In genomic region chr21:43744725-43745124, GRCh38 we compare ENCODE assay signal across 20 cellular contexts. TPM values are rescaled to one million over a fixed set of nuclear protein-coding genes. Genes with fewer than 3 reads are reported as not detected.
DNase-seq lines count a peak whose midpoint lies in the region; ATAC-seq and TF ChIP-seq lines count a peak whose summit lies in the region.
"Had no signal": no experiment of that assay in that cellular context is flagged by ENCODE, and none has a peak within 500 bp of the region (broad histone marks: within the 10 kb centered on the region; RNA-seq: fewer than 3 reads in every experiment).

No MANE protein-coding gene starts in this region.

- CTCF ChIA-PET in RWPE1 (lab: Yijun Ruan, JAX): no interaction called here

- DNase-seq in T-helper 1 cell (no peak), H9 (no peak), RWPE1 (ENCODE audit: low spot score) (no peak), endothelial cell (ENCODE audit: low spot score) (no peak), spleen (no peak)
- DNase-seq in stimulated activated CD4-positive, alpha-beta T cell treated with anti-CD3 and anti-CD28 coated beads, Interleukin-1b, Interleukin-23, amount 100 ng/mL, for 48 hours: no peak
- DNase-seq: AML-193; CD4-positive, alpha-beta T cell; DMS79 treated with DMSO at 0.1 percent for 48 hours; GF-D8; GOT3; H7; IMR-90; KBM-7 had no signal

- H4K5ac ChIP-seq in H9 (ENCODE audit: insufficient read length, low read depth, low read length): no peak overlapping the region

- no peaks in the 10 kb centered on the region for H3K79me1 ChIP-seq in H9 (ENCODE audit: insufficient read depth, low read depth, low read length, poor library complexity, severe bottlenecking)

- no peak overlapping the region for H4K91ac ChIP-seq in H9 (ENCODE audit: insufficient read length, low read depth, low read length)

- no peak for ATAC-seq in GM19351 (IDR thresholded peaks at IDR 0.05; ENCODE audit: unreplicated experiment)
- ATAC-seq: A549 had no signal

- H3K9me3 Mint-ChIP-seq in T-helper 1 cell treated with Interleukin-12 subunit alpha and Interleukin-12 subunit beta and Interleukin-4 antibody, amounts not matched to agents 30 μg/mL and 1 μg/mL, for 36 hours: no peaks in the 10 kb centered on the region
- H3K9me3 Mint-ChIP-seq in H9: no peaks in the 10 kb centered on the region
- H3K9me3 Mint-ChIP-seq in endothelial cell (ENCODE audit: unreplicated experiment): no peaks in the 10 kb centered on the region
- H3K9me3 Mint-ChIP-seq: CD4-positive, alpha-beta T cell had no signal

- no peaks in the 10 kb centered on the region for H3K79me2 ChIP-seq in H9 (ENCODE audit: insufficient read depth, low read length)

- H3K23me2 ChIP-seq in H9 (ENCODE audit: insufficient read length, low read depth, low read length, poor library complexity, severe bottlenecking): no peaks in the 10 kb centered on the region

- no CpG with 5 or more reads among the region's 18 CpGs for WGBS in H9 (ENCODE audit: extremely low coverage, insufficient read length, low lambda C conversion rate)
- WGBS in spleen, 5 donors: 96 to 98% (median 97%) methylated on average over 18 of the region's 18 CpGs

- H2AK5ac ChIP-seq in H9 (ENCODE audit: insufficient read length, low read length): no peak overlapping the region

- H3K14ac ChIP-seq in H9 (ENCODE audit: insufficient read depth, low read length): no peak overlapping the region

- peaks cover 3% of the 10 kb centered on the region for H3K4me1 Mint-ChIP-seq in T-helper 1 cell treated with Interleukin-12 subunit alpha and Interleukin-12 subunit beta and Interleukin-4 antibody, amounts not matched to agents 30 μg/mL and 1 μg/mL, for 36 hours (ENCODE audit: low read depth)
- peaks cover 9 to 11% of the 10 kb centered on the region in 2 experiments for H3K4me1 Mint-ChIP-seq in H9
- no peaks in the 10 kb centered on the region for H3K4me1 Mint-ChIP-seq in endothelial cell (ENCODE audit: unreplicated experiment)

- no peak overlapping the region for H3K9ac ChIP-seq in H9 (ENCODE audit: extremely low read depth, insufficient read length, low read length)

- no peak overlapping the region for H2AFZ ChIP-seq in H9 (ENCODE audit: low read length)

- no peaks in the 10 kb centered on the region for H3K27me3 Mint-ChIP-seq in T-helper 1 cell treated with Interleukin-12 subunit alpha and Interleukin-12 subunit beta and Interleukin-4 antibody, amounts not matched to agents 30 μg/mL and 1 μg/mL, for 36 hours (ENCODE audit: low read depth)
- no peaks in the 10 kb centered on the region for H3K27me3 Mint-ChIP-seq in H9 (ENCODE audit: low read depth)
- peaks cover 2% of the 10 kb centered on the region for H3K27me3 Mint-ChIP-seq in endothelial cell (ENCODE audit: unreplicated experiment)
- H3K27me3 Mint-ChIP-seq: CD4-positive, alpha-beta T cell had no signal

- no peak overlapping the region for H3K4me3 Mint-ChIP-seq in T-helper 1 cell treated with Interleukin-12 subunit alpha and Interleukin-12 subunit beta and Interleukin-4 antibody, amounts not matched to agents 30 μg/mL and 1 μg/mL, for 36 hours
- H3K4me3 Mint-ChIP-seq in H9: no peak overlapping the region
- peak overlapping the region; percentile 29 for H3K4me3 Mint-ChIP-seq in endothelial cell (ENCODE audit: unreplicated experiment)
- H3K4me3 Mint-ChIP-seq: CD4-positive, alpha-beta T cell had no signal

- TF ChIP-seq CTCF in H9 (conservative IDR thresholded peaks at IDR 0.05) (no peak), RWPE1 (conservative IDR thresholded peaks at IDR 0.05; ENCODE audit: low read depth) (no peak), endothelial cell (IDR thresholded peaks at IDR 0.05; ENCODE audit: unreplicated experiment) (no peak), spleen (IDR thresholded peaks at IDR 0.05 in 8 of 11, conservative IDR thresholded peaks at IDR 0.05 in 3 of 11) (no peak)

- no peak overlapping the region for H3K4me2 ChIP-seq in H9 (ENCODE audit: insufficient read depth, insufficient read length, low read length)
- H3K4me2 ChIP-seq: A549 had no signal

- no peak overlapping the region for H4K8ac ChIP-seq in H9 (replicated peaks; ENCODE audit: insufficient read length, low read depth, low read length)

- H4K20me1 ChIP-seq in H9 (ENCODE audit: control insufficient read depth, insufficient read depth, insufficient read length): peaks cover 4% of the 10 kb centered on the region

- H3K18ac ChIP-seq in H9 (ENCODE audit: insufficient read length, low read depth, low read length): no peak overlapping the region

- intact Hi-C loops in spleen (cut with DNase I; ENCODE audit: low total_unique reads): no loop called here

- H2BK15ac ChIP-seq in H9 (ENCODE audit: low read depth, low read length): no peak overlapping the region

- H3K27ac Mint-ChIP-seq in T-helper 1 cell treated with Interleukin-12 subunit alpha and Interleukin-12 subunit beta and Interleukin-4 antibody, amounts not matched to agents 30 μg/mL and 1 μg/mL, for 36 hours: peak overlapping the region; percentile 69
- peak overlapping the region in 1 of 3 experiments; percentile 30; a peak in 1 of 7 replicates for H3K27ac Mint-ChIP-seq in H9
- peak overlapping the region; percentile 71 for H3K27ac Mint-ChIP-seq in endothelial cell (ENCODE audit: unreplicated experiment)
- H3K27ac Mint-ChIP-seq: CD4-positive, alpha-beta T cell had no signal

- H2BK12ac ChIP-seq in H9 (ENCODE audit: insufficient read length, low read depth, low read length): no peak overlapping the region

- TF ChIP-seq POLR2A in spleen (IDR thresholded peaks at IDR 0.05): no peak

- H3K23ac ChIP-seq in H9 (ENCODE audit: insufficient read length, low read depth, low read length): no peak overlapping the region

- H3T11ph ChIP-seq in H9 (ENCODE audit: low read length): no peak overlapping the region

- peaks cover 0 to 88% (median 58%) of the 10 kb centered on the region in 6 donors for H3K36me3 ChIP-seq in spleen

- H3K27me3 ChIP-seq in H9 (ENCODE audit: insufficient read depth, low read length): no peaks in the 10 kb centered on the region
- no peaks in the 10 kb centered on the region for H3K27me3 ChIP-seq in spleen (replicated peaks in 1 of 7)

- H3K27ac ChIP-seq in H9 (ENCODE audit: insufficient read length, low read depth, low read length) (no peak overlapping the region), RWPE1 (peak overlapping the region; percentile 50; the same call in 1 of the 2 replicates), spleen (no peak overlapping the region)
- H3K27ac ChIP-seq: 22Rv1, C4-2B, HL-60 had no signal

- no peak overlapping the region for H2BK20ac ChIP-seq in H9 (ENCODE audit: low read depth, low read length, poor library complexity, severe bottlenecking)

- no peaks in the 10 kb centered on the region for H3K9me3 ChIP-seq in H9 (ENCODE audit: control insufficient read depth, low read depth, low read length)
- H3K9me3 ChIP-seq in spleen: no peaks in the 10 kb centered on the region
- H3K9me3 ChIP-seq: A549 had no signal

- H2BK120ac ChIP-seq in H9 (ENCODE audit: low read depth, low read length, poor library complexity, severe bottlenecking): no peak overlapping the region

- peak overlapping the region; percentile 56 for H3K56ac ChIP-seq in H9 (ENCODE audit: insufficient read length, low read depth, low read length)

- peaks cover 23% of the 10 kb centered on the region for H3K36me3 Mint-ChIP-seq in T-helper 1 cell treated with Interleukin-12 subunit alpha and Interleukin-12 subunit beta and Interleukin-4 antibody, amounts not matched to agents 30 μg/mL and 1 μg/mL, for 36 hours (ENCODE audit: low read depth)
- H3K36me3 Mint-ChIP-seq in H9 (ENCODE audit: insufficient read depth in 1 of 3, low read depth in 3 of 3) (peaks cover 9 to 49% (median 37%) of the 10 kb centered on the region in 3 experiments; a peak in 6 of 7 replicates), endothelial cell (ENCODE audit: low read depth, unreplicated experiment) (peaks cover 7% of the 10 kb centered on the region)

- no peak overlapping the region for H3K4ac ChIP-seq in H9 (ENCODE audit: low read depth, low read length)

- POLR2A ChIA-PET in RWPE1 (lab: Yijun Ruan, JAX; ENCODE audit: low non-redundant PET): no interaction called here

- H2BK5ac ChIP-seq in H9 (ENCODE audit: insufficient read length, low read length): no peak overlapping the region

- H3K4me1 ChIP-seq in H9 (ENCODE audit: insufficient read depth, low read length): no peaks in the 10 kb centered on the region
- H3K4me1 ChIP-seq in spleen: peaks cover 0 to 8% (median 0%) of the 10 kb centered on the region in 6 donors

- no peak overlapping the region for H3K4me3 ChIP-seq in spleen
- H3K4me3 ChIP-seq: A549 had no signal

RNA-seq across cellular contexts. Expression of gene PDXK, which starts 25.8 kb away (rescaled TPM):
- total RNA-seq in H9 (2021) (109 and 117 TPM in 2 replicates), endothelial cell (ENCODE audit: unreplicated experiment) (72.0 TPM), spleen (10 to 100 TPM; 41.1 to 82.9 (median 58.7) TPM)
- 10 to 100 TPM; 17.9 to 39.0 (median 24.7) TPM for polyA plus RNA-seq in spleen

RNA-seq across cellular contexts. Expression of gene CSTB, which starts 31.4 kb away (rescaled TPM):
- total RNA-seq in H9 (2021) (40.7 and 44.5 TPM in 2 replicates), endothelial cell (ENCODE audit: unreplicated experiment) (66.5 TPM), spleen (10 to 100 TPM; 10.5 to 36.6 (median 28.6) TPM)
- polyA plus RNA-seq in spleen: 10 to 100 TPM; 39.6 to 93.8 (median 48.5) TPM

RNA-seq across cellular contexts. Expression of gene RRP1, which starts 44.7 kb away (rescaled TPM):
- 73.3 and 76.7 TPM in 2 replicates for total RNA-seq in H9 (2021)
- total RNA-seq in endothelial cell (ENCODE audit: unreplicated experiment): 21.0 TPM
- 10 to 100 TPM; 11.5 to 26.9 (median 20.5) TPM for total RNA-seq in spleen
- polyA plus RNA-seq in spleen: 10 to 100 TPM; 12.6 to 18.8 (median 15.8) TPM
